ENCODE assay signal across 8 cellular contexts in genomic region chrX:10620121-10620699, GRCh38. TPM values are rescaled to one million over a fixed set of nuclear protein-coding genes. Genes with fewer than 3 reads are reported as not detected.
A peak's percentile ranks its signal among the peaks of the same experiment; 100 is the strongest.
DNase-seq lines count a peak whose midpoint lies in the region; ATAC-seq and TF ChIP-seq lines count a peak whose summit lies in the region.

Gene MID1 (minus strand): TSS chrX:10620585. CDS start chrX:10567547, 53,038 bp downstream.

- 1 to 23% methylated on average over 46 of the region's 46 CpGs for WGBS in esophagus, 2 donors
- WGBS in transverse colon (ENCODE audit: low coverage in 1 of 2), 2 donors: 45% methylated on average over 46 of the region's 46 CpGs; no CpG with 5 or more reads in 1 of the 2 donors

- no peak within 1 kb of the TSS for H3K27ac Mint-ChIP-seq in T-cell

- DNase-seq in GM03348 (ENCODE audit: low spot score): peak; percentile 84
- DNase-seq in LNCaP clone FGC (ENCODE audit: low read depth): no peak
- DNase-seq in T-cell: peak in 1 of 34 experiments; percentile 3
- DNase-seq in transverse colon: peak; percentile 68
- DNase-seq in NK-92 treated with Interleukin-12 subunit alpha and Interleukin-12 subunit beta, amount 100 ng/mL, for 24 hours (lab: John Stamatoyannopoulos, UW): no peak

- peak within 1 kb of the TSS; percentile 45 to 79 (median 72) for H3K4me3 Mint-ChIP-seq in T-cell

- peak within 1 kb of the TSS; percentile 48 for H3K4me3 ChIP-seq in LNCaP clone FGC (ENCODE audit: low read depth, low read length)
- peak within 1 kb of the TSS; percentile 49 to 63 for H3K4me3 ChIP-seq in esophagus (ENCODE audit: low read depth in 1 of 2, low read length in 2 of 2)
- peak within 1 kb of the TSS; percentile 24 for H3K4me3 ChIP-seq in mononuclear cell (ENCODE audit: low read length)
- H3K4me3 ChIP-seq in transverse colon: peak within 1 kb of the TSS; percentile 30 to 69 (median 49)

- no peaks in the 10 kb centered on the region for H3K36me3 Mint-ChIP-seq in T-cell

- H3K9me3 ChIP-seq in esophagus (ENCODE audit: control insufficient read depth in 2 of 2, insufficient read depth in 1 of 2, low read depth in 1 of 2, low read length in 1 of 2): no peaks in the 10 kb centered on the region
- no peaks in the 10 kb centered on the region for H3K9me3 ChIP-seq in mononuclear cell (ENCODE audit: low read depth, low read length)
- no peaks in the 10 kb centered on the region for H3K9me3 ChIP-seq in transverse colon

- intact Hi-C loops in transverse colon (cut with DNase I; ENCODE audit: low total_unique reads): no loop called here

- H3K36me3 ChIP-seq in esophagus (ENCODE audit: control insufficient read depth in 2 of 2, insufficient read depth in 2 of 2, low read length in 1 of 2) (no peaks in the 10 kb centered on the region), transverse colon (no peaks in the 10 kb centered on the region)

- peaks cover 39 to 45% of the 10 kb centered on the region in 2 donors for H3K27me3 Mint-ChIP-seq in T-cell

- in situ Hi-C loops in transverse colon (cut with MboI; ENCODE audit: low pct_ligation_motif_present in 1 of 4, low pct_unique_long_range_greater_than_20kb in 1 of 4, low sequenced_read_pairs in 3 of 4): loop anchor here in 3 of 4 donors (25.0 kb wide), 1 partner anchor 433 kb away; no protein-coding TSS in a partner anchor

- CTCF ChIA-PET in T-cell (lab: Charles Lee): no interaction called here

- POLR2A ChIA-PET in T-cell (lab: Charles Lee): interaction anchor here in 1 of 2 donors (0.5 kb wide), 1 partner anchor 293 kb away, joined by 3 read pairs; no protein-coding TSS in a partner anchor

- H3K4me1 Mint-ChIP-seq in T-cell: peaks cover 10 to 17% (median 13%) of the 10 kb centered on the region in 3 donors

- H3K4me1 ChIP-seq in esophagus (ENCODE audit: control insufficient read depth in 2 of 2, insufficient read depth in 2 of 2, low read length in 1 of 2) (peaks cover 0 to 2% of the 10 kb centered on the region in 2 donors), mononuclear cell (ENCODE audit: insufficient read depth, low read length) (peaks cover 7% of the 10 kb centered on the region), transverse colon (peaks cover 0 to 15% (median 10%) of the 10 kb centered on the region in 4 donors)

- TF ChIP-seq EP300 in transverse colon (IDR thresholded peaks at IDR 0.05; ENCODE audit: low read depth): no peak

- TF ChIP-seq CTCF in LNCaP clone FGC (IDR thresholded peaks at IDR 0.05; ENCODE audit: control insufficient read depth, extremely low read depth, insufficient read depth) (no peak), transverse colon (IDR thresholded peaks at IDR 0.05) (no peak)

- TF ChIP-seq POLR2A in transverse colon (IDR thresholded peaks at IDR 0.05): peak; percentile 38

- no peaks in the 10 kb centered on the region for H3K9me3 Mint-ChIP-seq in T-cell

- H3K27me3 ChIP-seq in esophagus (ENCODE audit: control insufficient read depth in 1 of 2, insufficient read depth in 2 of 2, low read length in 2 of 2): no peaks in the 10 kb centered on the region
- peaks cover 51% of the 10 kb centered on the region for H3K27me3 ChIP-seq in mononuclear cell (ENCODE audit: insufficient read depth, low read length)
- H3K27me3 ChIP-seq in transverse colon: no peaks in the 10 kb centered on the region

- peak within 1 kb of the TSS; percentile 56 to 72 for H3K27ac ChIP-seq in esophagus (ENCODE audit: low read depth in 2 of 2, low read length in 1 of 2)
- peak within 1 kb of the TSS; percentile 79 to 85 (median 82) for H3K27ac ChIP-seq in transverse colon

- ATAC-seq in T-cell (replicated peaks in 1 of 4) (peak in 2 of 4 experiments; percentile 24 to 46), HG03097 (IDR thresholded peaks at IDR 0.05; ENCODE audit: low FRiP score, unreplicated experiment) (no peak)

RNA-seq across cellular contexts. Expression of gene MID1, which starts in this region (rescaled TPM):
- total RNA-seq in T-cell (under 1 TPM in 3 of 5 donors, not detected in 2; 0.09 to 0.29 (median 0.10) TPM), mononuclear cell (under 0.01 TPM), transverse colon (10 to 100 TPM; 27.0 to 85.2 (median 37.7) TPM)
- 1 to 10 TPM; 4.6 to 4.7 TPM for polyA plus RNA-seq in esophagus

Comparison
In these comparisons a context has a peak if more than half of its experiments do, and no peak if none do; other contexts are left out.
1. RNA of gene MID1 (total RNA-seq): 27.0 to 85.2 TPM in transverse colon; 0.09 to 0.29 TPM in T-cell and under 0.01 TPM in mononuclear cell (single experiment); every median in the first group is over 10 times any median in the second.
2. DNase-seq: peak in GM03348 (single experiment) and transverse colon (single experiment); none in LNCaP clone FGC (single experiment) and NK-92 treated with Interleukin-12 subunit alpha and Interleukin-12 subunit beta, amount 100 ng/mL, for 24 hours (single experiment).
3. Peak in every context shown above with its lines, with median percentiles within 50 percentile points of each other: H3K4me3 ChIP-seq.